14 cellular contexts compared by ENCODE assay signal in genomic region chr2:9780368-9781130, GRCh38.
DNase-seq lines count a peak whose midpoint lies in the region; ATAC-seq and TF ChIP-seq lines count a peak whose summit lies in the region.
"Had no signal": no experiment of that assay in that cellular context is flagged by ENCODE, and none has a peak within 500 bp of the region (broad histone marks: within the 10 kb centered on the region; RNA-seq: fewer than 3 reads in every experiment).

No MANE protein-coding gene starts in this region.

- no peaks in the 10 kb centered on the region for H3K9me2 ChIP-seq in DOHH2 (replicated peaks; ENCODE audit: control insufficient read depth, low read length)

- H3K36me3 ChIP-seq in BLaER1 treated with 17β-estradiol and CSF1 and Interleukin-3, amounts not matched to agents 10 nM and 100 nM: no peaks in the 10 kb centered on the region
- H3K36me3 ChIP-seq in DOHH2 (ENCODE audit: control insufficient read depth, low read length) (no peaks in the 10 kb centered on the region), RWPE2 (ENCODE audit: low read depth) (no peaks in the 10 kb centered on the region), mammary epithelial cell (ENCODE audit: insufficient read depth, low read length) (no peaks in the 10 kb centered on the region)

- peaks cover 0 to 9% (median 0%) of the 10 kb centered on the region in 11 experiments; a peak in 2 of 22 replicates for H3K9me3 ChIP-seq in BLaER1 treated with 17β-estradiol and CSF1 and Interleukin-3, amounts not matched to agents 10 nM and 100 nM (replicated peaks in 1 of 11)
- H3K9me3 ChIP-seq in DOHH2 (ENCODE audit: control insufficient read depth, insufficient read depth, low read length) (no peaks in the 10 kb centered on the region), RWPE2 (ENCODE audit: severe bottlenecking) (no peaks in the 10 kb centered on the region), mammary epithelial cell (replicated peaks; ENCODE audit: insufficient read depth, low read length) (no peaks in the 10 kb centered on the region)

- TSS peak; percentile 40 for BruUV-seq in mammary epithelial cell (replicated peaks; lab: Mats Ljungman, UMichigan)

- dilution Hi-C loops in mammary epithelial cell (cut with HindIII; ENCODE audit: low sequenced_read_pairs): no loop called here

- H3K27ac ChIP-seq in BLaER1 treated with 17β-estradiol and CSF1 and Interleukin-3, amounts not matched to agents 10 nM and 100 nM: peak overlapping the region in 10 of 11 experiments; percentile 73 to 86 (median 79); a peak in 19 of 22 replicates
- H3K27ac ChIP-seq in DOHH2 (ENCODE audit: low read depth, low read length): peak overlapping the region; percentile 36; the same call in 1 of the 2 replicates
- peak overlapping the region; percentile 45 for H3K27ac ChIP-seq in RWPE2 (ENCODE audit: poor library complexity, severe bottlenecking)
- peak overlapping the region; percentile 79 for H3K27ac ChIP-seq in mammary epithelial cell (ENCODE audit: insufficient read depth, low read depth, low read length)
- H3K27ac ChIP-seq: HL-60 had no signal

- CTCF ChIA-PET in mammary epithelial cell (lab: Charles Lee; ENCODE audit: low non-redundant PET): no interaction called here

- H3K27me3 ChIP-seq in BLaER1 treated with 17β-estradiol and CSF1 and Interleukin-3, amounts not matched to agents 10 nM and 100 nM: no peaks in the 10 kb centered on the region
- H3K27me3 ChIP-seq in DOHH2 (ENCODE audit: control insufficient read depth, low read length) (no peaks in the 10 kb centered on the region), RWPE2 (ENCODE audit: insufficient read depth, poor library complexity, severe bottlenecking) (no peaks in the 10 kb centered on the region), mammary epithelial cell (ENCODE audit: insufficient read depth, low read length) (no peaks in the 10 kb centered on the region)

- H4K20me1 ChIP-seq in BLaER1 treated with 17β-estradiol and CSF1 and Interleukin-3, amounts not matched to agents 10 nM and 100 nM: no peaks in the 10 kb centered on the region; a peak in 1 of 22 replicates
- H4K20me1 ChIP-seq in DOHH2 (ENCODE audit: control insufficient read depth, insufficient read depth, low read depth, low read length) (no peaks in the 10 kb centered on the region), mammary epithelial cell (ENCODE audit: insufficient read depth, low read length) (no peaks in the 10 kb centered on the region)

- DNase-seq in RWPE2 (ENCODE audit: low spot score) (no peak), mammary epithelial cell (peak; percentile 47), GM10266 (ENCODE audit: extremely low spot score) (no peak), GDM1 (lab: John Stamatoyannopoulos, UW) (no peak)
- DNase-seq: amniotic stem cell, foreskin melanocyte, NCI-H524, retina, SHP77 treated with DMSO at 0.1 percent for 48 hours had no signal

- 80% methylated on average over 10 of the region's 10 CpGs for WGBS in mammary epithelial cell (ENCODE audit: low coverage, missing lambda C conversion rate)

- TF ChIP-seq CTCF in DOHH2 (IDR thresholded peaks at IDR 0.05; ENCODE audit: low read depth, low read length, poor library complexity, severe bottlenecking) (no peak), RWPE2 (IDR thresholded peaks at IDR 0.05; ENCODE audit: poor library complexity, severe bottlenecking) (no peak), mammary epithelial cell (conservative IDR thresholded peaks at IDR 0.05 in 1 of 2, IDR thresholded peaks at IDR 0.05 in 1 of 2; ENCODE audit: extremely low read depth in 1 of 2, insufficient read depth in 1 of 2, low read depth in 1 of 2, low read length in 2 of 2) (no peak), GM10266 (IDR thresholded peaks at IDR 0.05; ENCODE audit: control insufficient read depth, insufficient read depth, low read depth, missing control alignments) (no peak)

- ATAC-seq in RWPE2 (ENCODE audit: low read depth) (no peak; the same call in 2 of the 3 replicates), HG03342 (IDR thresholded peaks at IDR 0.05; ENCODE audit: unreplicated experiment) (no peak), GM21381 (IDR thresholded peaks at IDR 0.05; ENCODE audit: unreplicated experiment) (no peak)

- H3K4me3 ChIP-seq in BLaER1 treated with 17β-estradiol and CSF1 and Interleukin-3, amounts not matched to agents 10 nM and 100 nM: peak overlapping the region in 5 of 10 experiments; percentile 6 to 48 (median 36); a peak in 6 of 20 replicates
- H3K4me3 ChIP-seq in DOHH2 (ENCODE audit: low read length): no peak overlapping the region
- H3K4me3 ChIP-seq in RWPE2 (ENCODE audit: severe bottlenecking): no peak overlapping the region
- H3K4me3 ChIP-seq in mammary epithelial cell (replicated peaks in 1 of 3; ENCODE audit: insufficient read depth in 1 of 3, low read depth in 2 of 3, low read length in 3 of 3): no peak overlapping the region

- peak overlapping the region in 9 of 11 experiments; percentile 44 to 76 (median 67); a peak in 15 of 22 replicates for H3K9ac ChIP-seq in BLaER1 treated with 17β-estradiol and CSF1 and Interleukin-3, amounts not matched to agents 10 nM and 100 nM
- H3K9ac ChIP-seq in mammary epithelial cell (ENCODE audit: insufficient read depth, low read length): peak overlapping the region; percentile 2

- H2AFZ ChIP-seq in mammary epithelial cell (ENCODE audit: low read depth, low read length): peak overlapping the region; percentile 43

- H3K4me1 ChIP-seq in BLaER1 treated with 17β-estradiol and CSF1 and Interleukin-3, amounts not matched to agents 10 nM and 100 nM: peaks cover 37 to 71% (median 65%) of the 10 kb centered on the region in 10 experiments
- H3K4me1 ChIP-seq in DOHH2 (ENCODE audit: control insufficient read depth, low read length) (peaks cover 35% of the 10 kb centered on the region), RWPE2 (ENCODE audit: insufficient read depth, poor library complexity, severe bottlenecking) (peaks cover 24% of the 10 kb centered on the region), mammary epithelial cell (ENCODE audit: insufficient read depth, low read length) (peaks cover 28% of the 10 kb centered on the region)

- in situ Hi-C loops in mammary epithelial cell (cut with MboI; ENCODE audit: low sequenced_read_pairs in 2 of 2): no loop called here

- peak overlapping the region; percentile 86 to 96 (median 90) for H3K4me2 ChIP-seq in BLaER1 treated with 17β-estradiol and CSF1 and Interleukin-3, amounts not matched to agents 10 nM and 100 nM
- peak overlapping the region; percentile 69 for H3K4me2 ChIP-seq in DOHH2 (ENCODE audit: low read length)
- H3K4me2 ChIP-seq in mammary epithelial cell (ENCODE audit: insufficient read depth, low read depth, low read length): peak overlapping the region; percentile 51

- H3K79me2 ChIP-seq in DOHH2 (ENCODE audit: control insufficient read depth, low read length): no peaks in the 10 kb centered on the region
- H3K79me2 ChIP-seq in mammary epithelial cell (ENCODE audit: insufficient read depth, low read length): no peaks in the 10 kb centered on the region

- intact Hi-C loops in mammary epithelial cell (cut with micrococcal nuclease): loop anchor here (5.0 to 10.0 kb wide), 2 partner anchors 223 to 636 kb away; partner anchors contain the start of gene ADAM17

- peaks cover 4% of the 10 kb centered on the region for H3F3A ChIP-seq in DOHH2 (ENCODE audit: control insufficient read depth, insufficient read depth)
